ENCODE assay signal across 14 cellular contexts in the genomic region with DNA sequence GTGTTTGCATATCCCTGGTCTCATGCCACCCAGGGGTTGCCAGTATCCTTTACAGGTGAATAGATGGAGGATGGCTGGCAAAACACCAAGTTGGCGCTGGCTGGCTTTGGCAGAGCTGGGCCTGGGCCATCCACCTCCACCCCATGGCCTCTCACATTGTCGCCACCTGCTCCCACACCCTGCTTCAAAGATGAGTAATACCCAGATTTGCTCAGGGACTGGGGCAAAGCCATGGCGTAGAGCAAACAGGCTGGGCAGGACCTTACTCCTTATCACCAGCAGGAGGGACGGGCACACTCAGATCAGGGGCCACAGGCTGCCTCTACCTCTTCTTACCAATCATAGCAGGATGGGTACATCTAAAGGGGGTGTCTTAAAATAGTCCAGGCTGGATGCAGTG. TPM values are rescaled to one million over a fixed set of nuclear protein-coding genes. Genes with fewer than 3 reads are reported as not detected.
DNase-seq lines count a peak whose midpoint lies in the region; ATAC-seq and TF ChIP-seq lines count a peak whose summit lies in the region.
"Had no signal": no experiment of that assay in that cellular context is flagged by ENCODE, and none has a peak within 500 bp of the region (broad histone marks: within the 10 kb centered on the region; RNA-seq: fewer than 3 reads in every experiment).

No MANE protein-coding gene starts in this region.

- no peaks in the 10 kb centered on the region for H3K4me1 ChIP-seq in endodermal cell (ENCODE audit: control insufficient read depth, insufficient read depth, low read length)
- no peaks in the 10 kb centered on the region for H3K4me1 ChIP-seq in psoas muscle
- no peaks in the 10 kb centered on the region for H3K4me1 ChIP-seq in SK-N-SH (ENCODE audit: control insufficient read depth in 1 of 2, insufficient read depth in 2 of 2, low read depth in 1 of 2, low read length in 1 of 2)

- DNase-seq in H7 (peak; percentile 27), NCI-H2196 treated with DMSO at 0.1 percent for 48 hours (lab: John Stamatoyannopoulos, UW; ENCODE audit: unreplicated experiment) (peak; percentile 91), endodermal cell (no peak), psoas muscle (no peak), SK-N-SH (no peak)
- no peak for DNase-seq in stimulated activated CD8-positive, alpha-beta memory T cell treated with anti-CD3 and anti-CD28 coated beads, Interleukin-4, amount 100 ng/mL, for 48 hours
- DNase-seq: activated CD4-positive, alpha-beta T cell treated with anti-CD3 and anti-CD28 coated beads, Interleukin-2, amount 50 U/mL, for 48 hours; CD8-positive, alpha-beta T cell; T-helper 9 cell had no signal

- H3K36me3 ChIP-seq in H7 (replicated peaks; ENCODE audit: control insufficient read depth, insufficient read depth, low read length) (peaks cover 11% of the 10 kb centered on the region), endodermal cell (ENCODE audit: control insufficient read depth, insufficient read depth, low read length) (peaks cover 38% of the 10 kb centered on the region), psoas muscle (ENCODE audit: insufficient read depth in 1 of 2, low read depth in 1 of 2) (peaks cover 9 to 33% of the 10 kb centered on the region in 2 donors), SK-N-SH (replicated peaks in 1 of 2; ENCODE audit: control insufficient read depth in 1 of 2, insufficient read depth in 2 of 2, low read length in 1 of 2) (peaks cover 15 to 24% of the 10 kb centered on the region in 2 experiments)

- no peak overlapping the region for H2AFZ ChIP-seq in SK-N-SH (ENCODE audit: low read depth)

- H3K9me3 ChIP-seq in endodermal cell (ENCODE audit: control insufficient read depth, low read length) = no peaks in the 10 kb centered on the region
- no peaks in the 10 kb centered on the region for H3K9me3 ChIP-seq in psoas muscle
- no peaks in the 10 kb centered on the region for H3K9me3 ChIP-seq in SK-N-SH

- ATAC-seq in psoas muscle (peak; percentile 32 to 57 (median 44)), GM18519 (IDR thresholded peaks at IDR 0.05; ENCODE audit: low FRiP score, unreplicated experiment) (no peak)
- ATAC-seq: CD8-positive, alpha-beta T cell had no signal

- H3K4me2 ChIP-seq in SK-N-SH = no peak overlapping the region

- no peaks in the 10 kb centered on the region for H3K4me1 Mint-ChIP-seq in endodermal cell

- H3K36me3 Mint-ChIP-seq in endodermal cell (ENCODE audit: low read depth) = peaks cover 39% of the 10 kb centered on the region

- no peak overlapping the region for H3K4me3 Mint-ChIP-seq in endodermal cell
- H3K4me3 Mint-ChIP-seq: CD8-positive, alpha-beta T cell had no signal

- H3K9me3 Mint-ChIP-seq in endodermal cell = no peaks in the 10 kb centered on the region
- H3K9me3 Mint-ChIP-seq: CD8-positive, alpha-beta T cell had no signal

- H3K27me3 ChIP-seq in H7 (ENCODE audit: control insufficient read depth, insufficient read depth, low read length) (no peaks in the 10 kb centered on the region), endodermal cell (ENCODE audit: control insufficient read depth, insufficient read depth, low read length, poor library complexity, severe bottlenecking) (no peaks in the 10 kb centered on the region), psoas muscle (ENCODE audit: insufficient read depth in 3 of 3, low read length in 2 of 3) (no peaks in the 10 kb centered on the region), SK-N-SH (ENCODE audit: insufficient read depth) (no peaks in the 10 kb centered on the region)
- H3K27me3 ChIP-seq: cardiac muscle cell had no signal

- 89 to 90% methylated on average over 3 to 4 of the region's 4 CpGs for WGBS in endodermal cell (ENCODE audit: insufficient coverage in 1 of 2, insufficient read length in 1 of 2), 2 experiments
- 90 to 95% (median 92%) methylated on average over 4 of the region's 4 CpGs for WGBS in psoas muscle, 3 donors
- 90% methylated on average over 4 of the region's 4 CpGs for WGBS in SK-N-SH (ENCODE audit: low lambda C conversion rate)

- no peaks in the 10 kb centered on the region for H3K27me3 Mint-ChIP-seq in endodermal cell (ENCODE audit: insufficient read depth)

- H3K27ac ChIP-seq in endodermal cell (ENCODE audit: low read depth, low read length) (no peak overlapping the region), psoas muscle (no peak overlapping the region), SK-N-SH (ENCODE audit: low read depth in 2 of 2, low read length in 1 of 2) (no peak overlapping the region)
- H3K27ac ChIP-seq: cardiac muscle cell had no signal

- CTCF ChIA-PET in SK-N-SH (lab: Yijun Ruan, JAX) = no interaction called here

- no peak overlapping the region for H3K9ac ChIP-seq in endodermal cell (ENCODE audit: extremely low read depth, low read length, poor library complexity, severe bottlenecking)
- H3K9ac ChIP-seq in SK-N-SH = no peak overlapping the region

- TF ChIP-seq EP300 in SK-N-SH (IDR thresholded peaks at IDR 0.05; ENCODE audit: borderline replicate concordance in 1 of 2, low read depth in 1 of 2, low read length in 1 of 2) = no peak

- TF ChIP-seq CTCF in endodermal cell (conservative IDR thresholded peaks at IDR 0.05) = peak; percentile 27
- TF ChIP-seq CTCF in psoas muscle (IDR thresholded peaks at IDR 0.05) = no peak
- no peak for TF ChIP-seq CTCF in SK-N-SH (IDR thresholded peaks at IDR 0.05)

- no peaks in the 10 kb centered on the region for H3F3A ChIP-seq in SK-N-SH (replicated peaks; ENCODE audit: insufficient read depth)

- H3K79me2 ChIP-seq in SK-N-SH (ENCODE audit: insufficient read depth) = no peaks in the 10 kb centered on the region

- no peaks in the 10 kb centered on the region for H4K20me1 ChIP-seq in SK-N-SH (ENCODE audit: insufficient read depth)

- POLR2A ChIA-PET in SK-N-SH (lab: Yijun Ruan, JAX) = no interaction called here

- H3K4me3 ChIP-seq in H7 (ENCODE audit: insufficient read depth, low read depth, low read length) = no peak overlapping the region
- no peak overlapping the region for H3K4me3 ChIP-seq in endodermal cell (ENCODE audit: low read length)
- no peak overlapping the region for H3K4me3 ChIP-seq in psoas muscle
- H3K4me3 ChIP-seq in SK-N-SH (ENCODE audit: low read depth in 2 of 2, low read length in 1 of 2) = no peak overlapping the region
- H3K4me3 ChIP-seq: cardiac muscle cell had no signal

- TF ChIP-seq RAD21 in SK-N-SH (IDR thresholded peaks at IDR 0.05; ENCODE audit: low read length) = no peak

- no peak overlapping the region for H3K27ac Mint-ChIP-seq in endodermal cell
- H3K27ac Mint-ChIP-seq: CD8-positive, alpha-beta T cell had no signal

- intact Hi-C loops in psoas muscle (cut with DNase I) = no loop called here

- H3K9me2 ChIP-seq in SK-N-SH = no peaks in the 10 kb centered on the region

TF ChIP-seq in SK-N-SH, 30 proteins besides CTCF, POLR2A, EP300 and RAD21 (continues in another document):
- no peak for TF ChIP-seq TCF12 (IDR thresholded peaks at IDR 0.05)
- TF ChIP-seq FOSL2 (IDR thresholded peaks at IDR 0.05; ENCODE audit: borderline replicate concordance, low read depth) = no peak
- TF ChIP-seq YY1 (IDR thresholded peaks at IDR 0.05; ENCODE audit: low read depth) = no peak
- TF ChIP-seq, protein P1, sequence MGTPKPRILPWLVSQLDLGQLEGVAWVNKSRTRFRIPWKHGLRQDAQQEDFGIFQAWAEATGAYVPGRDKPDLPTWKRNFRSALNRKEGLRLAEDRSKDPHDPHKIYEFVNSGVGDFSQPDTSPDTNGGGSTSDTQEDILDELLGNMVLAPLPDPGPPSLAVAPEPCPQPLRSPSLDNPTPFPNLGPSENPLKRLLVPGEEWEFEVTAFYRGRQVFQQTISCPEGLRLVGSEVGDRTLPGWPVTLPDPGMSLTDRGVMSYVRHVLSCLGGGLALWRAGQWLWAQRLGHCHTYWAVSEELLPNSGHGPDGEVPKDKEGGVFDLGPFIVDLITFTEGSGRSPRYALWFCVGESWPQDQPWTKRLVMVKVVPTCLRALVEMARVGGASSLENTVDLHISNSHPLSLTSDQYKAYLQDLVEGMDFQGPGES (IDR thresholded peaks at IDR 0.05; ENCODE audit: low read depth, low read length) = no peak
- no peak for TF ChIP-seq FOXM1 (IDR thresholded peaks at IDR 0.05; ENCODE audit: low read depth)
- TF ChIP-seq TAF1 (IDR thresholded peaks at IDR 0.05; ENCODE audit: borderline replicate concordance, low read depth, low read length) = no peak
- TF ChIP-seq NRF1 (IDR thresholded peaks at IDR 0.05; ENCODE audit: low read depth, low read length) = no peak
- no peak for TF ChIP-seq GABPA (IDR thresholded peaks at IDR 0.05; ENCODE audit: low read depth)

RNA-seq across cellular contexts. Expression of gene PLA2G10, which starts 24.3 kb away (rescaled TPM):
- total RNA-seq in H7 (2014; rRNA removed; shearing (Covaris generic)) = not detected in 2 replicates
- under 1 TPM; 0.53 to 0.64 TPM for total RNA-seq in endodermal cell
- not detected for polyA plus RNA-seq in endodermal cell (2013, experiment 1 of 2)
- not detected for polyA plus RNA-seq in endodermal cell (2013, experiment 2 of 2)
- total RNA-seq in psoas muscle = not detected
- not detected for polyA plus RNA-seq in psoas muscle
- polyA plus RNA-seq in SK-N-SH (2012; rRNA removed) = not detected in 2 replicates
- polyA plus RNA-seq in SK-N-SH (2012; cell fraction: cytosol; rRNA removed) = not detected in 2 replicates
- polyA plus RNA-seq in SK-N-SH (2012; cell fraction: nucleus; rRNA removed) = 0.05 and 0.15 TPM in 2 replicates
- total RNA-seq: cardiac muscle cell; CD8-positive, alpha-beta T cell; endothelial cell of umbilical vein; NCI-H460 had no signal
- polyA plus RNA-seq: neural cell had no signal

RNA-seq across cellular contexts. Expression of gene NPIPA3, which starts 33.4 kb away (rescaled TPM):
- total RNA-seq in H7 (2014; rRNA removed; shearing (Covaris generic)) = 0.70 and 1.1 TPM in 2 replicates
- 10 to 100 TPM in 1 of 2 donors, 1 to 10 TPM in 1; 3.5 to 11.3 TPM for total RNA-seq in endodermal cell
- polyA plus RNA-seq in endodermal cell (2013, experiment 1 of 2) = 4.2 TPM
- 6.9 TPM for polyA plus RNA-seq in endodermal cell (2013, experiment 2 of 2)
- 1 to 10 TPM; 1.4 to 4.5 (median 2.1) TPM for total RNA-seq in psoas muscle
- polyA plus RNA-seq in psoas muscle = 1 to 10 TPM in 2 of 3 donors, under 1 TPM in 1; 0.90 to 1.6 (median 1.4) TPM
- 0.26 and 0.92 TPM in 2 replicates for polyA plus RNA-seq in SK-N-SH (2012; rRNA removed)
- 0.05 and 0.27 TPM in 2 replicates for polyA plus RNA-seq in SK-N-SH (2012; cell fraction: cytosol; rRNA removed)
- 1.3 and 1.6 TPM in 2 replicates for polyA plus RNA-seq in SK-N-SH (2012; cell fraction: nucleus; rRNA removed)
- polyA plus RNA-seq: cardiac muscle cell had no signal

RNA-seq across cellular contexts. Expression of gene BFAR, which starts 37.0 kb away (rescaled TPM):
- total RNA-seq in H7 (2014; rRNA removed; shearing (Covaris generic)) = 99.8 and 114 TPM in 2 replicates
- total RNA-seq in endodermal cell (10 to 100 TPM; 60.1 to 73.3 TPM), psoas muscle (10 to 100 TPM; 37.5 to 62.3 (median 45.7) TPM)
- polyA plus RNA-seq in endodermal cell (2013, experiment 1 of 2) = 59.2 TPM
- 54.5 TPM for polyA plus RNA-seq in endodermal cell (2013, experiment 2 of 2)
- polyA plus RNA-seq in psoas muscle (10 to 100 TPM; 36.0 to 63.7 (median 55.2) TPM), SK-N-SH (2012; rRNA removed) (48.3 and 67.5 TPM in 2 replicates)
- polyA plus RNA-seq in SK-N-SH (2012; cell fraction: cytosol; rRNA removed) = 66.9 and 70.9 TPM in 2 replicates
- polyA plus RNA-seq in SK-N-SH (2012; cell fraction: nucleus; rRNA removed) = 22.5 and 37.6 TPM in 2 replicates

RNA-seq across cellular contexts. Expression of gene PARN, which starts 39.7 kb away (rescaled TPM):
- 33.2 and 42.7 TPM in 2 replicates for total RNA-seq in H7 (2014; rRNA removed; shearing (Covaris generic))
- 10 to 100 TPM; 43.7 to 45.7 TPM for total RNA-seq in endodermal cell
- polyA plus RNA-seq in endodermal cell (2013, experiment 1 of 2) = 29.8 TPM
- polyA plus RNA-seq in endodermal cell (2013, experiment 2 of 2) = 27.5 TPM
- total RNA-seq in psoas muscle = 10 to 100 TPM; 11.6 to 15.0 (median 14.3) TPM
- 10 to 100 TPM; 10.3 to 20.9 (median 10.3) TPM for polyA plus RNA-seq in psoas muscle
- polyA plus RNA-seq in SK-N-SH (2012; rRNA removed) = 20.5 and 24.6 TPM in 2 replicates
- 26.8 and 31.7 TPM in 2 replicates for polyA plus RNA-seq in SK-N-SH (2012; cell fraction: cytosol; rRNA removed)
- 29.1 and 33.5 TPM in 2 replicates for polyA plus RNA-seq in SK-N-SH (2012; cell fraction: nucleus; rRNA removed)

Comparison
In these comparisons a context has a peak if more than half of its experiments do, and no peak if none do; other contexts are left out.
1. DNase-seq: peak in H7 (single experiment) and NCI-H2196 treated with DMSO at 0.1 percent for 48 hours (single experiment); none in endodermal cell (single experiment), psoas muscle (0 of 2), SK-N-SH (single experiment) and stimulated activated CD8-positive, alpha-beta memory T cell treated with anti-CD3 and anti-CD28 coated beads, Interleukin-4, amount 100 ng/mL, for 48 hours (single experiment).